1 cellular context compared by ENCODE assay signal in genomic region chr13:109213714-109214113, GRCh38.
A peak's percentile ranks its signal among the peaks of the same experiment; 100 is the strongest.
TF ChIP-seq lines count a peak whose summit lies in the region.

No MANE protein-coding gene starts in this region.

TF ChIP-seq in H1, 55 proteins besides CTCF, POLR2A, EP300 and RAD21:
- TF ChIP-seq SP1 (IDR thresholded peaks at IDR 0.05; ENCODE audit: low read depth, low read length) (no peak), BACH1 (IDR thresholded peaks at IDR 0.05; ENCODE audit: low read length) (peak; percentile 62; the same call in 1 of the 2 replicates)
